ENCODE assay signal across 8 cellular contexts in genomic region chrX:155070663-155070974, GRCh38. TPM values are rescaled to one million over a fixed set of nuclear protein-coding genes. Genes with fewer than 3 reads are reported as not detected.
A peak's percentile ranks its signal among the peaks of the same experiment; 100 is the strongest.
DNase-seq lines count a peak whose midpoint lies in the region; ATAC-seq and TF ChIP-seq lines count a peak whose summit lies in the region.

No MANE protein-coding gene starts in this region.

- DNase-seq in Peyer's patch (peak in 1 of 3 donors; percentile 42), fibroblast of lung (ENCODE audit: low read depth in 2 of 2) (no peak), NCI-H2107 treated with DMSO at 0.1 percent for 48 hours (lab: John Stamatoyannopoulos, UW; ENCODE audit: unreplicated experiment) (no peak), GOT3 (lab: John Stamatoyannopoulos, UW) (no peak), HuH-7 (ENCODE audit: low spot score) (no peak)

- H3K79me2 ChIP-seq in fibroblast of lung (ENCODE audit: control insufficient read depth, insufficient read depth, low read length), result peaks cover 19% of the 10 kb centered on the region
- H3K79me2 ChIP-seq in parathyroid adenoma, result peaks cover 2% of the 10 kb centered on the region

- H3K9ac ChIP-seq in fibroblast of lung (ENCODE audit: insufficient read depth, low read length), result peak overlapping the region; percentile 78
- H3K9ac ChIP-seq in parathyroid adenoma, result peak overlapping the region; percentile 92

- H3K4me1 ChIP-seq in Peyer's patch (peaks cover 0 to 7% (median 0%) of the 10 kb centered on the region in 4 donors), fibroblast of lung (ENCODE audit: control insufficient read depth, extremely low read depth, insufficient read depth, low read length) (peaks cover 3% of the 10 kb centered on the region), parathyroid adenoma (peaks cover 4% of the 10 kb centered on the region)

- no peaks in the 10 kb centered on the region for H4K20me1 ChIP-seq in fibroblast of lung (ENCODE audit: control insufficient read depth, extremely low read depth, insufficient read depth, low read length)

- TF ChIP-seq CTCF in Peyer's patch (IDR thresholded peaks at IDR 0.05) (no peak), fibroblast of lung (conservative IDR thresholded peaks at IDR 0.05 in 1 of 2, IDR thresholded peaks at IDR 0.05 in 1 of 2; ENCODE audit: low read depth in 1 of 2, low read length in 2 of 2) (no peak), parathyroid adenoma (IDR thresholded peaks at IDR 0.05) (no peak)

- peak overlapping the region; percentile 80 to 92 (median 84) for H3K27ac ChIP-seq in Peyer's patch
- peak overlapping the region; percentile 80 for H3K27ac ChIP-seq in fibroblast of lung (ENCODE audit: insufficient read depth, low read length)
- H3K27ac ChIP-seq in parathyroid adenoma, result peak overlapping the region; percentile 84

- H3K4me3 ChIP-seq in Peyer's patch (peak overlapping the region; percentile 54 to 75 (median 60)), fibroblast of lung (replicated peaks in 1 of 4; ENCODE audit: control extremely low read depth in 1 of 4, insufficient read depth in 1 of 4, low read depth in 3 of 4, low read length in 4 of 4) (peak overlapping the region; percentile 60 to 87 (median 66)), parathyroid adenoma (ENCODE audit: low read depth, low read length) (peak overlapping the region; percentile 64)

- ATAC-seq in GM18858 (IDR thresholded peaks at IDR 0.05; ENCODE audit: unreplicated experiment) (peak; percentile 8), HG02642 (IDR thresholded peaks at IDR 0.05; ENCODE audit: poor library complexity, unreplicated experiment) (peak; percentile 27)

- H3K9me3 ChIP-seq in Peyer's patch (no peaks in the 10 kb centered on the region), fibroblast of lung (ENCODE audit: control insufficient read depth, insufficient read depth, low read depth, low read length) (no peaks in the 10 kb centered on the region), parathyroid adenoma (ENCODE audit: control insufficient read depth, low read length) (no peaks in the 10 kb centered on the region)

- no peak for TF ChIP-seq POLR2A in Peyer's patch (IDR thresholded peaks at IDR 0.05)

- H3K27me3 ChIP-seq in Peyer's patch (no peaks in the 10 kb centered on the region), fibroblast of lung (ENCODE audit: control insufficient read depth, insufficient read depth, low read length) (no peaks in the 10 kb centered on the region), parathyroid adenoma (ENCODE audit: control insufficient read depth, insufficient read depth, low read length) (no peaks in the 10 kb centered on the region)

- H3K36me3 ChIP-seq in Peyer's patch (peaks cover 0 to under 1% (median 0%) of the 10 kb centered on the region in 3 donors), fibroblast of lung (ENCODE audit: control insufficient read depth, insufficient read depth, low read length) (peaks cover 7% of the 10 kb centered on the region), parathyroid adenoma (ENCODE audit: control insufficient read depth, insufficient read depth, low read length) (no peaks in the 10 kb centered on the region)

- H2AFZ ChIP-seq in fibroblast of lung (ENCODE audit: low read length) (peak overlapping the region; percentile 14), parathyroid adenoma (peak overlapping the region; percentile 84)

- H3K4me2 ChIP-seq in fibroblast of lung (ENCODE audit: extremely low read depth, insufficient read depth, low read length) (peak overlapping the region; percentile 13), parathyroid adenoma (ENCODE audit: low read length) (peak overlapping the region; percentile 75)

RNA-seq across cellular contexts. Expression of gene CMC4, which starts 0.3 kb away (rescaled TPM):
- total RNA-seq in Peyer's patch, result 10 to 100 TPM in 2 of 4 donors, 1 to 10 TPM in 2; 3.8 to 20.6 (median 11.8) TPM
- 9.6 and 10.3 TPM in 2 replicates for total RNA-seq in fibroblast of lung
- 8.1 and 8.4 TPM in 2 replicates for polyA plus RNA-seq in fibroblast of lung
- polyA plus RNA-seq in fibroblast of lung (2012), result 6.6 and 8.0 TPM in 2 replicates
- polyA minus RNA-seq in fibroblast of lung (ENCODE audit: low replicate concordance), result 1.0 and 3.0 TPM in 2 replicates

RNA-seq across cellular contexts. Expression of gene MTCP1, which starts 0.3 kb away (rescaled TPM):
- total RNA-seq in Peyer's patch (1 to 10 TPM; 1.2 to 8.3 (median 4.2) TPM), fibroblast of lung (14.6 and 16.0 TPM in 2 replicates)
- 9.3 and 10.6 TPM in 2 replicates for polyA plus RNA-seq in fibroblast of lung
- 15.6 and 17.6 TPM in 2 replicates for polyA plus RNA-seq in fibroblast of lung (2012)
- 2.9 TPM in 1 of 2 replicates, not detected in the other for polyA minus RNA-seq in fibroblast of lung (ENCODE audit: low replicate concordance)

RNA-seq across cellular contexts. Expression of gene BRCC3, which starts 0.7 kb away (rescaled TPM):
- total RNA-seq in Peyer's patch (10 to 100 TPM; 14.7 to 24.8 (median 18.6) TPM), fibroblast of lung (9.5 and 12.1 TPM in 2 replicates)
- 22.0 and 29.8 TPM in 2 replicates for polyA plus RNA-seq in fibroblast of lung
- polyA plus RNA-seq in fibroblast of lung (2012), result 17.0 and 20.4 TPM in 2 replicates
- polyA minus RNA-seq in fibroblast of lung (ENCODE audit: low replicate concordance), result 8.0 and 14.1 TPM in 2 replicates

RNA-seq across cellular contexts. Expression of gene FUNDC2, which starts 44.0 kb away (rescaled TPM):
- 10 to 100 TPM; 20.7 to 41.7 (median 35.1) TPM for total RNA-seq in Peyer's patch
- 18.3 and 21.3 TPM in 2 replicates for total RNA-seq in fibroblast of lung
- polyA plus RNA-seq in fibroblast of lung, result 92.4 and 97.1 TPM in 2 replicates
- polyA plus RNA-seq in fibroblast of lung (2012), result 71.7 and 79.4 TPM in 2 replicates
- polyA minus RNA-seq in fibroblast of lung (ENCODE audit: low replicate concordance), result 46.6 and 52.8 TPM in 2 replicates

RNA-seq across cellular contexts. Expression of gene F8, which starts 48.1 kb away (rescaled TPM):
- total RNA-seq in Peyer's patch (10 to 100 TPM in 1 of 4 donors, 1 to 10 TPM in 3; 1.5 to 19.8 (median 4.6) TPM), fibroblast of lung (5.4 and 7.9 TPM in 2 replicates)
- 3.2 and 4.5 TPM in 2 replicates for polyA plus RNA-seq in fibroblast of lung
- polyA plus RNA-seq in fibroblast of lung (2012), result 2.5 and 2.7 TPM in 2 replicates
- polyA minus RNA-seq in fibroblast of lung (ENCODE audit: low replicate concordance), result 0.19 TPM in 1 of 2 replicates, not detected in the other
